In genomic region chr17:4498461-4499397, GRCh38 we compare ENCODE assay signal across 8 cellular contexts. TPM values are rescaled to one million over a fixed set of nuclear protein-coding genes. Genes with fewer than 3 reads are reported as not detected.
DNase-seq lines count a peak whose midpoint lies in the region; ATAC-seq and TF ChIP-seq lines count a peak whose summit lies in the region.

SPNS2 (plus strand) TSS chr17:4498881; CDS start chr17:4499048, 167 bp downstream.

- H3K27me3 ChIP-seq in heart right ventricle = peaks cover 0 to 40% (median 0%) of the 10 kb centered on the region in 7 donors
- H3K27me3 ChIP-seq in ovary = no peaks in the 10 kb centered on the region
- H3K27me3 ChIP-seq in tibial artery = peaks cover 0 to 35% of the 10 kb centered on the region in 2 donors

- no peaks in the 10 kb centered on the region for H3K36me3 ChIP-seq in SK-N-MC (ENCODE audit: insufficient read depth, low read length)
- H3K36me3 ChIP-seq in heart right ventricle = no peaks in the 10 kb centered on the region
- H3K36me3 ChIP-seq in ovary = no peaks in the 10 kb centered on the region
- H3K36me3 ChIP-seq in tibial artery = no peaks in the 10 kb centered on the region

- H3K4me1 ChIP-seq in heart right ventricle (peaks cover 7 to 52% (median 35%) of the 10 kb centered on the region in 9 donors), ovary (ENCODE audit: insufficient read depth) (peaks cover 11% of the 10 kb centered on the region), tibial artery (peaks cover 0 to 41% (median 32%) of the 10 kb centered on the region in 4 donors)

- ATAC-seq in heart right ventricle = peak; percentile 84 to 90 (median 88)

- TF ChIP-seq CTCF in GM12865 (IDR thresholded peaks at IDR 0.05; ENCODE audit: insufficient read depth, low read depth, low read length, missing control alignments) (no peak), heart right ventricle (IDR thresholded peaks at IDR 0.05) (peak in 1 of 9 donors; percentile 21), ovary (IDR thresholded peaks at IDR 0.05) (no peak), tibial artery (IDR thresholded peaks at IDR 0.05) (no peak)

- H3K9me3 ChIP-seq in SK-N-MC (ENCODE audit: low read depth, low read length) = no peaks in the 10 kb centered on the region
- H3K9me3 ChIP-seq in heart right ventricle = no peaks in the 10 kb centered on the region
- no peaks in the 10 kb centered on the region for H3K9me3 ChIP-seq in ovary
- no peaks in the 10 kb centered on the region for H3K9me3 ChIP-seq in tibial artery

- DNase-seq in GM12865 (ENCODE audit: low read depth) (peak; percentile 59), HT-29 (ENCODE audit: low spot score) (peak; percentile 61), SK-N-MC (ENCODE audit: low read depth, low spot score) (no peak), heart right ventricle (peak; percentile 62 to 77), ovary (peak; percentile 28 to 74 (median 47)), tibial artery (peak; percentile 45 to 78), dedifferentiated amniotic fluid mesenchymal stem cell (ENCODE audit: extremely low spot score) (no peak)
- DNase-seq in activated naive CD8-positive, alpha-beta T cell treated with anti-CD3 and anti-CD28 coated beads, Interleukin-2, amount 50 U/mL, for 16 hours (ENCODE audit: low read depth, low spot score) = peak; percentile 17

- H3K27ac ChIP-seq in SK-N-MC (no peak within 1 kb of the TSS), heart right ventricle (peak within 1 kb of the TSS; percentile 11 to 85 (median 78)), ovary (no peak within 1 kb of the TSS), tibial artery (peak within 1 kb of the TSS; percentile 70 to 82)

- H3K4me3 ChIP-seq in GM12865 (ENCODE audit: low read depth, low read length) = no peak within 1 kb of the TSS
- H3K4me3 ChIP-seq in SK-N-MC = peak within 1 kb of the TSS; percentile 63
- H3K4me3 ChIP-seq in heart right ventricle = peak within 1 kb of the TSS; percentile 55 to 67 (median 60)
- H3K4me3 ChIP-seq in ovary = peak within 1 kb of the TSS; percentile 30
- peak within 1 kb of the TSS; percentile 40 to 55 for H3K4me3 ChIP-seq in tibial artery

- intact Hi-C loops in heart right ventricle (cut with DNase I) = loop anchor here in 5 of 10 donors (5.0 to 10.0 kb wide), 5 partner anchors 39 to 76 kb away; partner anchors contain the start of gene MYBBP1A (in 1 of the 5)
- intact Hi-C loops in ovary (cut with DNase I) = loop anchor here in 1 of 4 donors (5.0 kb wide), 1 partner anchor 76 kb away; no protein-coding TSS in a partner anchor
- intact Hi-C loops in tibial artery (cut with DNase I; ENCODE audit: low total_unique reads) = loop anchor here (5.0 kb wide), 1 partner anchor 54 kb away; no protein-coding TSS in a partner anchor

- TF ChIP-seq EP300 in ovary (IDR thresholded peaks at IDR 0.05) = no peak

- H3K9ac ChIP-seq in SK-N-MC (ENCODE audit: insufficient read length) = no peak within 1 kb of the TSS

- WGBS in heart right ventricle, 2 donors = 1 to 3% methylated on average over 35 to 96 of the region's 117 CpGs
- WGBS in ovary, 3 donors = 1 to 2% (median 1%) methylated on average over 42 to 117 of the region's 117 CpGs

- no peak for TF ChIP-seq POLR2A in ovary (IDR thresholded peaks at IDR 0.05)

RNA-seq across cellular contexts. Expression of gene SPNS2, which starts in this region (rescaled TPM):
- total RNA-seq in HT-29 (2014; rRNA removed; shearing (Covaris generic)) = 172 and 193 TPM in 2 replicates
- 10 to 100 TPM in 4 of 10 donors, 1 to 10 TPM in 6; 4.5 to 19.9 (median 8.9) TPM for total RNA-seq in heart right ventricle
- 10 to 100 TPM; 22.0 to 27.7 TPM for polyA plus RNA-seq in heart right ventricle
- 10 to 100 TPM in 1 of 7 donors, 1 to 10 TPM in 6; 2.4 to 12.7 (median 4.2) TPM for total RNA-seq in ovary
- polyA plus RNA-seq in ovary = 1 to 10 TPM in 1 of 2 donors, under 1 TPM in 1; 0.48 to 5.9 TPM

Comparison
In these comparisons a context has a peak if more than half of its experiments do, and no peak if none do; other contexts are left out.
1. DNase-seq: peak in GM12865 (single experiment), HT-29 (single experiment), activated naive CD8-positive, alpha-beta T cell treated with anti-CD3 and anti-CD28 coated beads, Interleukin-2, amount 50 U/mL, for 16 hours (single experiment), heart right ventricle (2 of 2), ovary (5 of 5) and tibial artery (2 of 2); none in SK-N-MC (single experiment) and dedifferentiated amniotic fluid mesenchymal stem cell (single experiment).
2. H3K27ac ChIP-seq: peak in heart right ventricle (10 of 10) and tibial artery (2 of 2); none in SK-N-MC (single experiment) and ovary (0 of 2).